In genomic region chr3:53705774-53706173, GRCh38 we compare ENCODE assay signal across 14 cellular contexts.
A peak's percentile ranks its signal among the peaks of the same experiment; 100 is the strongest.
DNase-seq lines count a peak whose midpoint lies in the region; ATAC-seq and TF ChIP-seq lines count a peak whose summit lies in the region.
"Had no signal": no experiment of that assay in that cellular context is flagged by ENCODE, and none has a peak within 500 bp of the region (broad histone marks: within the 10 kb centered on the region; RNA-seq: fewer than 3 reads in every experiment).

No MANE protein-coding gene starts in this region.

- no peak overlapping the region for H3K4me2 ChIP-seq in GM23338
- H3K4me2 ChIP-seq in PC-9 = no peak overlapping the region

- no peak overlapping the region for H3K4me3 ChIP-seq in GM23338
- no peak overlapping the region for H3K4me3 ChIP-seq in gastrocnemius medialis
- H3K4me3 ChIP-seq in PC-9 = no peak overlapping the region
- H3K4me3 ChIP-seq: SK-N-MC, tibial artery had no signal

- H3K4me1 ChIP-seq in GM23338 (ENCODE audit: insufficient read depth) (no peaks in the 10 kb centered on the region), gastrocnemius medialis (peaks cover 0 to 3% of the 10 kb centered on the region in 2 donors), PC-9 (replicated peaks; ENCODE audit: insufficient read depth) (no peaks in the 10 kb centered on the region)
- H3K4me1 ChIP-seq: tibial artery had no signal

- CTCF ChIA-PET in activated CD8-positive, alpha-beta T cell treated with anti-CD3 and anti-CD28 coated beads for 36 hours (lab: Charles Lee) = interaction anchor here (1.3 kb wide), 1 partner anchor 330 kb away, joined by 3 read pairs; no protein-coding TSS in a partner anchor
- CTCF ChIA-PET in PC-9 (lab: Charles Lee) = no interaction called here

- H3K36me3 ChIP-seq in GM23338 (ENCODE audit: insufficient read depth) (no peaks in the 10 kb centered on the region), gastrocnemius medialis (no peaks in the 10 kb centered on the region), PC-9 (ENCODE audit: low read depth) (no peaks in the 10 kb centered on the region)
- H3K36me3 ChIP-seq: tibial artery had no signal

- no peaks in the 10 kb centered on the region for H3K27me3 Mint-ChIP-seq in GM23338 (ENCODE audit: insufficient read depth, low read depth, poor library complexity)
- H3K27me3 Mint-ChIP-seq in activated CD8-positive, alpha-beta T cell treated with anti-CD3 and anti-CD28 coated beads for 36 hours = no peaks in the 10 kb centered on the region
- H3K27me3 Mint-ChIP-seq in nephron progenitor cell (ENCODE audit: low read depth, poor library complexity) = peaks cover 11% of the 10 kb centered on the region

- DNase-seq in NCI-H2029 (lab: John Stamatoyannopoulos, UW) = peak; percentile 15
- no peak for DNase-seq in NCI-H2029 treated with DMSO at 0.1 percent for 48 hours (lab: John Stamatoyannopoulos, UW)
- DNase-seq in GM23338 (ENCODE audit: low spot score) = no peak
- peak; percentile 20 for DNase-seq in activated CD8-positive, alpha-beta T cell treated with anti-CD3 and anti-CD28 coated beads for 36 hours
- no peak for DNase-seq in nephron progenitor cell
- DNase-seq in gastrocnemius medialis = no peak
- no peak for DNase-seq in PC-9
- no peak for DNase-seq in NCI-H774 (lab: John Stamatoyannopoulos, UW)
- DNase-seq: activated T-cell treated with anti-CD3 and anti-CD28 coated beads, Interleukin-2, amount 50 U/mL, for 4 hours; effector CD4-positive, alpha-beta T cell; tibial artery had no signal

- no peaks in the 10 kb centered on the region for H4K20me1 ChIP-seq in GM23338 (replicated peaks; ENCODE audit: insufficient read depth)
- H4K20me1 ChIP-seq in PC-9 (ENCODE audit: insufficient read depth) = no peaks in the 10 kb centered on the region

- H3K4me3 Mint-ChIP-seq in GM23338 = no peak overlapping the region
- H3K4me3 Mint-ChIP-seq in activated CD8-positive, alpha-beta T cell treated with anti-CD3 and anti-CD28 coated beads for 36 hours = no peak overlapping the region
- no peak overlapping the region for H3K4me3 Mint-ChIP-seq in nephron progenitor cell
- H3K4me3 Mint-ChIP-seq: activated T-cell treated with anti-CD3 and anti-CD28 coated beads, Interleukin-2, amount 50 U/mL, for 4 hours; memory B cell had no signal

- H3K79me2 ChIP-seq in GM23338 (replicated peaks; ENCODE audit: insufficient read depth) = no peaks in the 10 kb centered on the region
- no peaks in the 10 kb centered on the region for H3K79me2 ChIP-seq in PC-9 (ENCODE audit: low read depth)

- intact Hi-C loops in activated CD8-positive, alpha-beta T cell treated with anti-CD3 and anti-CD28 coated beads for 36 hours (cut with micrococcal nuclease) = no loop called here
- intact Hi-C loops in gastrocnemius medialis (cut with DNase I; ENCODE audit: low total_unique reads) (no loop called here), PC-9 (cut with micrococcal nuclease; ENCODE audit: unreplicated experiment) (no loop called here)

- H3K4me1 Mint-ChIP-seq in GM23338 = peaks cover 20% of the 10 kb centered on the region
- peaks cover 6% of the 10 kb centered on the region for H3K4me1 Mint-ChIP-seq in activated CD8-positive, alpha-beta T cell treated with anti-CD3 and anti-CD28 coated beads for 36 hours (ENCODE audit: low read depth)
- H3K4me1 Mint-ChIP-seq in nephron progenitor cell = peaks cover 41% of the 10 kb centered on the region

- no peaks in the 10 kb centered on the region for H3K9me2 ChIP-seq in GM23338 (ENCODE audit: insufficient read depth)
- no peaks in the 10 kb centered on the region for H3K9me2 ChIP-seq in PC-9 (ENCODE audit: insufficient read depth)

- TF ChIP-seq POLR2A in gastrocnemius medialis (IDR thresholded peaks at IDR 0.05) = no peak

- H3K9me3 Mint-ChIP-seq in GM23338 (no peaks in the 10 kb centered on the region), nephron progenitor cell (no peaks in the 10 kb centered on the region)
- H3K9me3 Mint-ChIP-seq in activated CD8-positive, alpha-beta T cell treated with anti-CD3 and anti-CD28 coated beads for 36 hours = no peaks in the 10 kb centered on the region
- H3K9me3 Mint-ChIP-seq: activated T-cell treated with anti-CD3 and anti-CD28 coated beads, Interleukin-2, amount 50 U/mL, for 4 hours; memory B cell had no signal

- H3K27ac Mint-ChIP-seq in GM23338 (no peak overlapping the region), nephron progenitor cell (peak overlapping the region; percentile 19)
- no peak overlapping the region for H3K27ac Mint-ChIP-seq in activated CD8-positive, alpha-beta T cell treated with anti-CD3 and anti-CD28 coated beads for 36 hours
- H3K27ac Mint-ChIP-seq: memory B cell had no signal

- POLR2A ChIA-PET in activated CD8-positive, alpha-beta T cell treated with anti-CD3 and anti-CD28 coated beads for 36 hours (lab: Charles Lee) = no interaction called here
- POLR2A ChIA-PET in PC-9 (lab: Charles Lee; ENCODE audit: unreplicated experiment) = no interaction called here

- H2AFZ ChIP-seq in GM23338 (peak overlapping the region; percentile 43; the same call in 1 of the 2 replicates), PC-9 (no peak overlapping the region)

- no peak for TF ChIP-seq CTCF in GM23338 (conservative IDR thresholded peaks at IDR 0.05; ENCODE audit: low read depth in 2 of 2)
- no peak for TF ChIP-seq CTCF in activated CD8-positive, alpha-beta T cell treated with anti-CD3 and anti-CD28 coated beads for 36 hours (IDR thresholded peaks at IDR 0.05)
- TF ChIP-seq CTCF in nephron progenitor cell (IDR thresholded peaks at IDR 0.05) = no peak
- no peak for TF ChIP-seq CTCF in gastrocnemius medialis (IDR thresholded peaks at IDR 0.05 in 4 of 5, conservative IDR thresholded peaks at IDR 0.05 in 1 of 5)
- no peak for TF ChIP-seq CTCF in PC-9 (conservative IDR thresholded peaks at IDR 0.05)

- H3K9me3 ChIP-seq in gastrocnemius medialis (no peaks in the 10 kb centered on the region), PC-9 (ENCODE audit: insufficient read depth, low read depth) (no peaks in the 10 kb centered on the region)
- H3K9me3 ChIP-seq: tibial artery had no signal

- no peak overlapping the region for H3K27ac ChIP-seq in GM23338 (ENCODE audit: low read depth)
- no peak overlapping the region for H3K27ac ChIP-seq in gastrocnemius medialis
- H3K27ac ChIP-seq in PC-9 = no peak overlapping the region
- H3K27ac ChIP-seq: C4-2B, SK-N-MC, tibial artery had no signal

- BruUV-seq in PC-9 (replicated peaks; lab: Mats Ljungman, UMichigan) = no TSS peak

- H3K36me3 Mint-ChIP-seq in GM23338 (ENCODE audit: low read depth) (no peaks in the 10 kb centered on the region), nephron progenitor cell (ENCODE audit: low read depth) (no peaks in the 10 kb centered on the region)
- H3K36me3 Mint-ChIP-seq in activated CD8-positive, alpha-beta T cell treated with anti-CD3 and anti-CD28 coated beads for 36 hours (ENCODE audit: low read depth) = no peaks in the 10 kb centered on the region
- H3K36me3 Mint-ChIP-seq: memory B cell had no signal

- H3K27me3 ChIP-seq in GM23338 (ENCODE audit: insufficient read depth) (no peaks in the 10 kb centered on the region), gastrocnemius medialis (no peaks in the 10 kb centered on the region), PC-9 (ENCODE audit: insufficient read depth, low read depth) (peaks cover 70% of the 10 kb centered on the region)

- H3F3A ChIP-seq in GM23338 (replicated peaks; ENCODE audit: low read depth) = no peaks in the 10 kb centered on the region
- no peaks in the 10 kb centered on the region for H3F3A ChIP-seq in PC-9 (ENCODE audit: insufficient read depth, low read depth)

- ATAC-seq in GM23338 = no peak
- ATAC-seq in activated CD8-positive, alpha-beta T cell treated with anti-CD3 and anti-CD28 coated beads for 36 hours = peak; percentile 60
- ATAC-seq in gastrocnemius medialis = no peak
- ATAC-seq: activated T-cell treated with anti-CD3 and anti-CD28 coated beads, Interleukin-2, amount 50 U/mL, for 4 hours had no signal

- in situ Hi-C loops in gastrocnemius medialis (cut with MboI; ENCODE audit: low sequenced_read_pairs in 4 of 4) = loop anchor here in 1 of 4 donors (10.0 to 25.0 kb wide), 2 partner anchors 318 to 411 kb away; no protein-coding TSS in a partner anchor

TF ChIP-seq in GM23338, 12 proteins besides CTCF, POLR2A, EP300 and RAD21 (continues in another document):
- TF ChIP-seq ZNF114 (CRISPR knock-in tag; IDR thresholded peaks at IDR 0.05) (no peak), ZNF331 (CRISPR knock-in tag; IDR thresholded peaks at IDR 0.05; ENCODE audit: low read depth) (no peak), STAT1 (IDR thresholded peaks at IDR 0.05; ENCODE audit: unreplicated experiment) (no peak), JUNB (IDR thresholded peaks at IDR 0.05; ENCODE audit: unreplicated experiment) (no peak), REST (IDR thresholded peaks at IDR 0.05; ENCODE audit: unreplicated experiment) (no peak), NANOG (IDR thresholded peaks at IDR 0.05; ENCODE audit: borderline replicate concordance) (no peak), CREB1 (CRISPR knock-in tag; IDR thresholded peaks at IDR 0.05; ENCODE audit: low read depth) (no peak), EZH2phosphoT487 (IDR thresholded peaks at IDR 0.05; ENCODE audit: unreplicated experiment) (no peak)

Comparison
In these comparisons a context has a peak if more than half of its experiments do, and no peak if none do; other contexts are left out.
1. DNase-seq: peak in NCI-H2029 (single experiment) and activated CD8-positive, alpha-beta T cell treated with anti-CD3 and anti-CD28 coated beads for 36 hours (single experiment); none in NCI-H2029 treated with DMSO at 0.1 percent for 48 hours (single experiment), GM23338 (single experiment), nephron progenitor cell (single experiment), gastrocnemius medialis (0 of 2), PC-9 (0 of 2) and NCI-H774 (single experiment).